Comparison of ENCODE assay signal across 9 cellular contexts in the genomic region with DNA sequence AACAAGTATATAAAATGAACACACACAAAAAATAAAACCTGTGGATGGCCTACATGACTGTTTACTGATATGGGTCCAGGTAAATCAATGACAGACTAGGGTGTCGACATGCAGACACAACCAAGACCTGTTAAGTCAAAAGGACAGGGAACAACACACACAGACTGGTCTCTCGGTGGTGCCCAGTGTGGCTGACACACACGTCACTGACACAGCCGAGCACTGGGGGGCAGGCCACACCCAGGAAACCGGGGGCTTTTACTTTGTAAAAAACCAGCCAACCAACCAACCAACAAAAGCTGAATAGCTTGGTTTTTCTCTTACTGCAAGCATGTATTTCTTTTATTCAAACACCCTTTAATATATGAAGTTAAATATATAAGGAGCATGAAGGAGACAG. TPM values are rescaled to one million over a fixed set of nuclear protein-coding genes. Genes with fewer than 3 reads are reported as not detected.
A peak's percentile ranks its signal among the peaks of the same experiment; 100 is the strongest.
DNase-seq lines count a peak whose midpoint lies in the region; ATAC-seq and TF ChIP-seq lines count a peak whose summit lies in the region.
"Had no signal": no experiment of that assay in that cellular context is flagged by ENCODE, and none has a peak within 500 bp of the region (broad histone marks: within the 10 kb centered on the region; RNA-seq: fewer than 3 reads in every experiment).

No MANE protein-coding gene starts in this region.

- H3K4me1 ChIP-seq in OCI-LY3 (ENCODE audit: low read length) = no peaks in the 10 kb centered on the region

- H3K4me3 ChIP-seq in GM12865 (ENCODE audit: low read depth, low read length) = no peak overlapping the region
- H3K4me3 ChIP-seq in OCI-LY3 (ENCODE audit: low read length) = no peak overlapping the region
- H3K4me3 ChIP-seq: GM23338 had no signal

- no peaks in the 10 kb centered on the region for H3K36me3 ChIP-seq in OCI-LY3 (replicated peaks; ENCODE audit: low read depth, low read length)

- H3K36me3 Mint-ChIP-seq in activated naive CD8-positive, alpha-beta T cell treated with anti-CD3 and anti-CD28 coated beads, Interleukin-2, amount 10 ng/mL, durations not matched to agents 7 days and 5 days = no peaks in the 10 kb centered on the region

- H3K9me3 Mint-ChIP-seq in activated naive CD8-positive, alpha-beta T cell treated with anti-CD3 and anti-CD28 coated beads, Interleukin-2, amount 10 ng/mL, durations not matched to agents 7 days and 5 days = no peaks in the 10 kb centered on the region
- H3K9me3 Mint-ChIP-seq: GM23338 had no signal

- DNase-seq in GM12865 (ENCODE audit: low read depth) (peak; percentile 4), hippocampal formation (lab: John Stamatoyannopoulos, UW) (no peak), D341Med (ENCODE audit: low spot score) (no peak), NCI-H146 (lab: John Stamatoyannopoulos, UW) (no peak)
- peak; percentile 51 for DNase-seq in activated naive CD8-positive, alpha-beta T cell treated with anti-CD3 and anti-CD28 coated beads, Interleukin-2, amount 10 ng/mL, durations not matched to agents 7 days and 5 days
- DNase-seq in stimulated activated CD4-positive, alpha-beta T cell treated with anti-CD3 and anti-CD28 coated beads, Interleukin-1b, Interleukin-23, amount 100 ng/mL, for 48 hours = peak; percentile 13

- peaks cover 22% of the 10 kb centered on the region for H3K27me3 ChIP-seq in OCI-LY3 (ENCODE audit: low read depth, low read length)

- ATAC-seq in activated naive CD8-positive, alpha-beta T cell treated with anti-CD3 and anti-CD28 coated beads, Interleukin-2, amount 10 ng/mL, durations not matched to agents 7 days and 5 days (ENCODE audit: low read depth) = peak; percentile 63

- no peaks in the 10 kb centered on the region for H3K9me3 ChIP-seq in OCI-LY3 (ENCODE audit: insufficient read depth, low read length)

- H3K9ac ChIP-seq in OCI-LY3 (ENCODE audit: low read length) = no peak overlapping the region

- no peaks in the 10 kb centered on the region for H3K79me2 ChIP-seq in OCI-LY3 (ENCODE audit: low read length)

- H3K27ac Mint-ChIP-seq in activated naive CD8-positive, alpha-beta T cell treated with anti-CD3 and anti-CD28 coated beads, Interleukin-2, amount 10 ng/mL, durations not matched to agents 7 days and 5 days = no peak overlapping the region
- H3K27ac Mint-ChIP-seq: GM23338 had no signal

- peaks cover 15% of the 10 kb centered on the region for H3K27me3 Mint-ChIP-seq in activated naive CD8-positive, alpha-beta T cell treated with anti-CD3 and anti-CD28 coated beads, Interleukin-2, amount 10 ng/mL, durations not matched to agents 7 days and 5 days

- H3K4me1 Mint-ChIP-seq in activated naive CD8-positive, alpha-beta T cell treated with anti-CD3 and anti-CD28 coated beads, Interleukin-2, amount 10 ng/mL, durations not matched to agents 7 days and 5 days = peaks cover 6% of the 10 kb centered on the region

- TF ChIP-seq CTCF in GM12865 (IDR thresholded peaks at IDR 0.05; ENCODE audit: insufficient read depth, low read depth, low read length, missing control alignments) (no peak), OCI-LY3 (IDR thresholded peaks at IDR 0.05; ENCODE audit: low read depth, low read length) (peak; percentile 40)

- H2AFZ ChIP-seq in OCI-LY3 (ENCODE audit: low read depth, low read length) = no peak overlapping the region
- H2AFZ ChIP-seq: GM23338 had no signal

- no peak overlapping the region for H3K4me3 Mint-ChIP-seq in activated naive CD8-positive, alpha-beta T cell treated with anti-CD3 and anti-CD28 coated beads, Interleukin-2, amount 10 ng/mL, durations not matched to agents 7 days and 5 days
- H3K4me3 Mint-ChIP-seq: GM23338 had no signal

- H3K27ac ChIP-seq in OCI-LY3 (ENCODE audit: low read length) = no peak overlapping the region

- H4K20me1 ChIP-seq in OCI-LY3 (ENCODE audit: insufficient read depth, low read length) = no peaks in the 10 kb centered on the region

- POLR2A ChIA-PET in activated naive CD8-positive, alpha-beta T cell treated with anti-CD3 and anti-CD28 coated beads, Interleukin-2, amount 10 ng/mL, durations not matched to agents 7 days and 5 days (lab: Charles Lee) = no interaction called here

- no peak overlapping the region for H3K4me2 ChIP-seq in OCI-LY3 (ENCODE audit: low read length)
- H3K4me2 ChIP-seq: GM23338 had no signal

RNA-seq across cellular contexts. Expression of gene FAM163B, which starts 5.0 kb away (rescaled TPM):
- total RNA-seq in activated naive CD8-positive, alpha-beta T cell treated with anti-CD3 and anti-CD28 coated beads, Interleukin-2, amount 10 ng/mL, durations not matched to agents 7 days and 5 days = not detected
- total RNA-seq: pulmonary artery endothelial cell had no signal

RNA-seq across cellular contexts. Expression of gene DBH, which starts 31.9 kb away (rescaled TPM):
- not detected for total RNA-seq in activated naive CD8-positive, alpha-beta T cell treated with anti-CD3 and anti-CD28 coated beads, Interleukin-2, amount 10 ng/mL, durations not matched to agents 7 days and 5 days
- total RNA-seq: pulmonary artery endothelial cell had no signal

Comparison
In these comparisons a context has a peak if more than half of its experiments do, and no peak if none do; other contexts are left out.
1. DNase-seq: peak in GM12865 (single experiment), activated naive CD8-positive, alpha-beta T cell treated with anti-CD3 and anti-CD28 coated beads, Interleukin-2, amount 10 ng/mL, durations not matched to agents 7 days and 5 days (single experiment) and stimulated activated CD4-positive, alpha-beta T cell treated with anti-CD3 and anti-CD28 coated beads, Interleukin-1b, Interleukin-23, amount 100 ng/mL, for 48 hours (single experiment); none in hippocampal formation (0 of 2), D341Med (single experiment) and NCI-H146 (single experiment).